In the genomic region with DNA sequence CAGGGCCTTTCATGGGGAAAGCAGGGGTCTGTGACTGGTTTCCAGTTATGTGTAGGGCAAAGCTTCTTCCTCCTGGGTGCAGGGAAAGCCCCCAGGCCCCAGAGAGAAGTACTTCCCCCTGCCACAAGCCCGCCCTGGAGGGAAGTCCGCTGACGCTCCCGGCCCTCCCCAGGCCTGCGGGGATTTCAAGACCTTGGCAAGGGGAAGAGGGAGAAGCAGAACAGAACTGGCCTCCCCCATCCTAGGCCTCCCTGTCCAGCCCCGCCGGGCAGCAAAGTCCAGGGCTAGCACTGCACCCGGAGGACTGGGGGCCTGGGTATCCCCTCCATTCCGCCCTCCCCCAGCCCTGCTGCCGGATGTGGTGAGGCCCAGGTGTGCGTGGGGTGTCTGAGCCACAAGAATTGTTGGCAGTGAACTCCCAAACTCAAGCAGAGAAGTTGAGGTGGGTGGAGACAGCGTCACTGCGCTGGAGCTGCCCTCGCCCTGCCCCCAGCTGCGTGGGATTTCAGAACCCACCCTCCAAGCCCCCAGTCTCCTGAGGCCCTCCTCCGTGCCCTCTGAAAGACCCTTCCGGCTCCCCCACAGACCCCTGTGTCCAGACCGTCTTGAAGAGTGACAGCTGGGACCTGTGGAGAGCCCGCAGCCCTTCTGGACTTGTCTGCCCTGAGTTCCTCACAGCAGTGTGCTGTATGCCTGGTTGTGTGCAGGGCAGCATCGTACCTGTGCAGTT, we compare ENCODE assay signal across 8 cellular contexts. TPM values are rescaled to one million over a fixed set of nuclear protein-coding genes. Genes with fewer than 3 reads are reported as not detected.
A peak's percentile ranks its signal among the peaks of the same experiment; 100 is the strongest.
DNase-seq lines count a peak whose midpoint lies in the region; ATAC-seq lines count a peak whose summit lies in the region.

No MANE protein-coding gene starts in this region.

- intact Hi-C loops in head of caudate nucleus (cut with DNase I), result loop anchor here (10.0 kb wide), 1 partner anchor 118 kb away; the partner anchor contains the start of genes CIAO1 and TMEM127

- peak; percentile 32 for ATAC-seq in GM21515 (IDR thresholded peaks at IDR 0.05; ENCODE audit: unreplicated experiment)

- DNase-seq in CMK (ENCODE audit: low read depth) (peak; percentile 58), M059J (ENCODE audit: low read depth) (peak; percentile 81), head of caudate nucleus (peak in 35 of 42 donors; percentile 22 to 78 (median 48)), NCI-H774 (lab: John Stamatoyannopoulos, UW) (no peak), NCI-H1092 (lab: John Stamatoyannopoulos, UW) (no peak)
- peak; percentile 78 for DNase-seq in activated CD8-positive, alpha-beta memory T cell treated with anti-CD3 and anti-CD28 coated beads, Interleukin-2, amount 50 U/mL, for 24 hours (ENCODE audit: extremely low read depth)
- DNase-seq in stimulated activated CD4-positive, alpha-beta T cell treated with anti-CD3 and anti-CD28 coated beads, Interleukin-12 subunit alpha, Interleukin-12 subunit beta, amount 100 ng/mL, for 48 hours (ENCODE audit: low read depth in 2 of 3, low spot score in 1 of 3), result peak; percentile 84 to 88 (median 87)

RNA-seq across cellular contexts. Expression of gene DUSP2, which starts 1.1 kb away (rescaled TPM):
- 75.8 and 103 TPM in 2 replicates for total RNA-seq in M059J (2014; rRNA removed; shearing (Covaris generic))

RNA-seq across cellular contexts. Expression of gene ASTL, which starts 8.0 kb away (rescaled TPM):
- total RNA-seq in M059J (2014; rRNA removed; shearing (Covaris generic)), result 0.17 TPM in 1 of 2 replicates, not detected in the other

RNA-seq across cellular contexts. Expression of gene ADRA2B, which starts 29.9 kb away (rescaled TPM):
- not detected in 2 replicates for total RNA-seq in M059J (2014; rRNA removed; shearing (Covaris generic))

Comparison
In these comparisons a context has a peak if more than half of its experiments do, and no peak if none do; other contexts are left out.
1. DNase-seq: peak in CMK (single experiment), M059J (single experiment), activated CD8-positive, alpha-beta memory T cell treated with anti-CD3 and anti-CD28 coated beads, Interleukin-2, amount 50 U/mL, for 24 hours (single experiment), head of caudate nucleus (35 of 42) and stimulated activated CD4-positive, alpha-beta T cell treated with anti-CD3 and anti-CD28 coated beads, Interleukin-12 subunit alpha, Interleukin-12 subunit beta, amount 100 ng/mL, for 48 hours (3 of 3); none in NCI-H774 (single experiment) and NCI-H1092 (single experiment).